In genomic region chr5:85838781-85839180, GRCh38 we compare ENCODE assay signal across 26 cellular contexts.
"Had no signal": no experiment of that assay in that cellular context is flagged by ENCODE, and none has a peak within 500 bp of the region (broad histone marks: within the 10 kb centered on the region; RNA-seq: fewer than 3 reads in every experiment).

No MANE protein-coding gene starts in this region.

- DNase-seq: activated effector memory CD4-positive, alpha-beta T cell treated with anti-CD3 and anti-CD28 coated beads, Interleukin-2, amount 50 U/mL, for 16 hours; activated effector memory CD4-positive, alpha-beta T cell treated with Interleukin-2 at 50 U/mL for 16 hours; activated gamma-delta T cell; activated gamma-delta T cell treated with Interleukin-2 at 50 U/mL for 16 hours; activated naive CD4-positive, alpha-beta T cell; activated naive CD4-positive, alpha-beta T cell treated with anti-CD3 and anti-CD28 coated beads for 36 hours; activated naive CD4-positive, alpha-beta T cell treated with anti-CD3 and anti-CD28 coated beads, Interleukin-2, amount 10 ng/mL, durations not matched to agents 7 days and 5 days; activated naive CD4-positive, alpha-beta T cell treated with anti-CD3 and anti-CD28 coated beads, Interleukin-2, amount 50 U/mL, for 16 hours; activated naive CD4-positive, alpha-beta T cell treated with Interleukin-2 at 50 U/mL for 16 hours; activated naive CD8-positive, alpha-beta T cell treated with anti-CD3 and anti-CD28 coated beads for 36 hours; activated naive CD8-positive, alpha-beta T cell treated with anti-CD3 and anti-CD28 coated beads, Interleukin-2, amount 10 ng/mL, durations not matched to agents 7 days and 5 days; activated naive CD8-positive, alpha-beta T cell treated with anti-CD3 and anti-CD28 coated beads, Interleukin-2, amount 50 U/mL, for 24 hours; activated T-cell treated with anti-CD3 and anti-CD28 coated beads, Interleukin-2, amount 50 U/mL, for 1 hour; activated T-cell treated with anti-CD3 and anti-CD28 coated beads, Interleukin-2, amount 50 U/mL, for 24 hours; activated T-cell treated with anti-CD3 and anti-CD28 coated beads, Interleukin-2, amount 50 U/mL, for 4 hours; activated T-cell treated with anti-CD3 and anti-CD28 coated beads, Interleukin-2, amount 50 U/mL, for 48 hours; activated T-cell treated with anti-CD3 and anti-CD28 coated beads, Interleukin-2, amount 50 U/mL, for 72 hours; adrenal gland; amniotic stem cell; amygdala; anterior cingulate cortex; aorta; body of pancreas; brain microvascular endothelial cell; central memory CD4-positive, alpha-beta T cell; cerebellar nuclear complex had no signal
